In the genomic region with DNA sequence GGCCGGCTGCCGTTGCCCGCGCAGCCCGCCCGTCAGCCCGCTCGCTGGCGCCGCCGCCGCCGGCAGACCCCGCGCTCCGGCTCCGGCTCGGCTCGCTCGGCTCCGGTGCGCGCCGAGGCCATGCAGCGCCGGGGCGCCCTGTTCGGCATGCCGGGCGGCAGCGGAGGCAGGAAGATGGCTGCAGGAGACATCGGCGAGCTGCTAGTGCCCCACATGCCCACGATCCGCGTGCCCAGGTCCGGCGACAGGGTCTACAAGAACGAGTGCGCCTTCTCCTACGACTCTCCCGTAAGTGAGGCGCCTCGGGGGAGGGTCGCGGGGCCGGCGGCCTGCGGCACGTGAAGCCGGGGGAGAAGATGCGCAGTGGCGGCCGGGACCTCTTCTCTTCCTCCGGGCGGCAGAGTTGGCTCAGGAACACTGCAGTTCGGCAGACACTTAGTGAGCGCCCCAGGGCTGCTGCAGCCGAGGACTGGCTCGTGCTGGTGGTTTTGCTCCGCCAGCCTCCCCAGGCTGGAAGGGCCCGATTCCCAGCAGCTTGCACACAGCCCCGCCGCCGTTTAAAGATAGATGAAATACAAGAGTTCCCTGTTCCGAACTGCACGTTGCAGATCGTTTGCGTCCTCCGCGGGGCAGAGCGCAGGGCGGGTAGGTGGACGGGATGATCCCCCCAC, we compare ENCODE assay signal across 8 cellular contexts. TPM values are rescaled to one million over a fixed set of nuclear protein-coding genes. Genes with fewer than 3 reads are reported as not detected.
A peak's percentile ranks its signal among the peaks of the same experiment; 100 is the strongest.
DNase-seq lines count a peak whose midpoint lies in the region; ATAC-seq and TF ChIP-seq lines count a peak whose summit lies in the region.

No MANE protein-coding gene starts in this region.

- peak; percentile 47 for ATAC-seq in GM18870 (IDR thresholded peaks at IDR 0.05; ENCODE audit: unreplicated experiment)
- peak; percentile 56 for ATAC-seq in HG03103 (IDR thresholded peaks at IDR 0.05; ENCODE audit: low read depth, unreplicated experiment)

- peak; percentile 20 for TF ChIP-seq CTCF in AG09319 (IDR thresholded peaks at IDR 0.05; ENCODE audit: low read depth, low read length)

- peak; percentile 52 for DNase-seq in AG09319 (ENCODE audit: extremely low read depth, low read depth)
- DNase-seq in NCI-H2196 treated with DMSO at 0.1 percent for 48 hours (lab: John Stamatoyannopoulos, UW; ENCODE audit: unreplicated experiment) = peak; percentile 43
- DNase-seq in activated CD4-positive, CD25-positive, alpha-beta regulatory T cell treated with anti-CD3 and anti-CD28 coated beads, Interleukin-2, amount 50 U/mL, for 72 hours = peak; percentile 63
- peak; percentile 72 for DNase-seq in cerebellum (ENCODE audit: low spot score)
- peak; percentile 77 for DNase-seq in kidney tubule cell (ENCODE audit: low spot score)
- peak; percentile 9 to 36 for DNase-seq in stimulated activated CD4-positive, alpha-beta T cell treated with anti-CD3 and anti-CD28 coated beads, Interleukin-1b, Interleukin-23, amount 100 ng/mL, for 1 hour (ENCODE audit: low read depth in 2 of 2)

RNA-seq across cellular contexts. Expression of gene USP13, which starts 0.4 kb away (rescaled TPM):
- 13.8 TPM for total RNA-seq in cerebellum

RNA-seq across cellular contexts. Expression of gene NDUFB5, which starts 48.6 kb away (rescaled TPM):
- 67.6 TPM for total RNA-seq in cerebellum

RNA-seq across cellular contexts. Expression of gene MRPL47, which starts 48.8 kb away (rescaled TPM):
- total RNA-seq in cerebellum = 27.5 TPM

Comparison
In these comparisons a context has a peak if more than half of its experiments do, and no peak if none do; other contexts are left out.
1. Peak in every context shown above with its lines: DNase-seq and ATAC-seq.
2. DNase-seq: peak in every context shown above with its lines; median percentile 77 in kidney tubule cell; 72 in cerebellum; 63 in activated CD4-positive, CD25-positive, alpha-beta regulatory T cell treated with anti-CD3 and anti-CD28 coated beads, Interleukin-2, amount 50 U/mL, for 72 hours; 52 in AG09319; 43 in NCI-H2196 treated with DMSO at 0.1 percent for 48 hours; 22 in stimulated activated CD4-positive, alpha-beta T cell treated with anti-CD3 and anti-CD28 coated beads, Interleukin-1b, Interleukin-23, amount 100 ng/mL, for 1 hour.